8 cellular contexts compared by ENCODE assay signal in the genomic region with DNA sequence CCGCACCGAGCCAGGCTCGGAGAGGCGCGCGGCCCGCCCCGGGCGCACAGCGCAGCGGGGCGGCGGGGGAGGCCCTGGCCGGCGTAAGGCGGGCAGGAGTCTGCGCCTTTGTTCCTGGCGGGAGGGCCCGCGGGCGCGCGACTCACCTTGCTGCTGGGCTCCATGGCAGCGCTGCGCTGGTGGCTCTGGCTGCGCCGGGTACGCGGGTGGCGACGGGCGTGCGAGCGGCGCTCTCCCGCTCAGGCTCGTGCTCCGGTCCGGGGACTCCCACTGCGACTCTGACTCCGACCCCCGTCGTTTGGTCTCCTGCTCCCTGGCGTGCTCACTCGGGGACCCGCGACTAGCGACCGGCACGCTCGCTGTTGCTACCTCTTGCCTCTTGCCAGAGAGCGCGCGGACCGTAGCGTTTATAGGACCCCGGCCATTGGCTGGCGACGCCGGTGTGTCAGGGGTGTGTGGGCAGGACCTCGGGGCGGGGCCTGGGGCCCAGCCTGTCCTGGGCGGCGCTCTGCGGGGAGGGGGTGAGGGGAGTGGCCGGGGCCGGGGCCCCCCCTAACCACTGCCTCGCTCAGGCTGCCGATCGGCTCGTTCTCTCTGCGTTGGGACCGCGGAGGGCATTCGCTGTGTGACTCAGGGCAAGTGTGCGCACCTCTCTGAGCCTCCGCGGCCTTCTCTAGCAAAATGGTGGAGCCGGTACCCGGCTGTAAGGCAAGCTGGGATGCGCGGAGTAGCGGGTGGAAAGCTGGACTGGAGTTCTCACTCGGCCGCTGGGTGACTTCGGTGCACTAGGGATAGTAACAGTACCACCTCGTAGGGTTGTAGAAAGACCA. TPM values are rescaled to one million over a fixed set of nuclear protein-coding genes. Genes with fewer than 3 reads are reported as not detected.
DNase-seq lines count a peak whose midpoint lies in the region; ATAC-seq and TF ChIP-seq lines count a peak whose summit lies in the region.

A gene (minus strand): TSS at position 381 of the 830 bp plus-strand sequence. CDS start 217 bp downstream, at position 164.

- peak within 1 kb of the TSS; percentile 90 for H3K27ac ChIP-seq in colonic mucosa

- TF ChIP-seq CTCF in colonic mucosa (IDR thresholded peaks at IDR 0.05) = no peak

- H3K4me3 ChIP-seq in colonic mucosa = peak within 1 kb of the TSS; percentile 92

- H3K27me3 ChIP-seq in colonic mucosa = no peaks in the 10 kb centered on the region

- DNase-seq in Ammon's horn (ENCODE audit: low spot score) = peak; percentile 97
- DNase-seq in GM19238 (ENCODE audit: insufficient read length, low spot score) = peak; percentile 97
- DNase-seq in NCI-H510A (lab: John Stamatoyannopoulos, UW) = peak; percentile 100
- DNase-seq in activated CD4-positive, alpha-beta T cell treated with anti-CD3 and anti-CD28 coated beads for 4 hours = peak; percentile 93
- DNase-seq in colonic mucosa = peak; percentile 96
- peak; percentile 97 for DNase-seq in left kidney (ENCODE audit: low read depth, low spot score)
- peak; percentile 97 for DNase-seq in stimulated activated CD4-positive, alpha-beta T cell treated with anti-CD3 and anti-CD28 coated beads, Interleukin-1b, Interleukin-23, amount 100 ng/mL, for 48 hours

- H3K36me3 ChIP-seq in colonic mucosa = no peaks in the 10 kb centered on the region

- H3K9me3 ChIP-seq in colonic mucosa = no peaks in the 10 kb centered on the region

- H3K4me1 ChIP-seq in colonic mucosa = no peaks in the 10 kb centered on the region

- peak within 1 kb of the TSS; percentile 92 for H3K9ac ChIP-seq in colonic mucosa (ENCODE audit: low read depth in 2 of 2, low read length in 2 of 2)

- ATAC-seq in HG03439 (IDR thresholded peaks at IDR 0.05; ENCODE audit: unreplicated experiment) = peak; percentile 79

- intact Hi-C loops in colonic mucosa (cut with DNase I) = no loop called here

RNA-seq across cellular contexts. Expression of the gene that starts here (rescaled TPM):
- total RNA-seq in colonic mucosa = 100 to 1,000 TPM in 1 of 2 donors, 10 to 100 TPM in 1; 71.6 to 150 TPM

Comparison
In these comparisons a context has a peak if more than half of its experiments do, and no peak if none do; other contexts are left out.
1. Peak in every context shown above with its lines: DNase-seq, ATAC-seq, H3K4me3 ChIP-seq and H3K27ac ChIP-seq.